1 cellular context compared by ENCODE assay signal in genomic region chr20:43462369-43463132, GRCh38.
A peak's percentile ranks its signal among the peaks of the same experiment; 100 is the strongest.
TF ChIP-seq lines count a peak whose summit lies in the region.

No MANE protein-coding gene starts in this region.

TF ChIP-seq in HepG2, 621 proteins besides CTCF, POLR2A, EP300 and RAD21 (continues in another document):
- TF ChIP-seq FOSL1 (CRISPR knock-in tag; IDR thresholded peaks at IDR 0.05; ENCODE audit: borderline replicate concordance) (no peak), HNRNPL (IDR thresholded peaks at IDR 0.05; ENCODE audit: low read depth, low read length) (0 out of 2 replicates have a peak, but pooled peaks have one; percentile 2), RBM22 (optimal IDR thresholded peaks at IDR 0.05; ENCODE audit: low read length) (peak; percentile 97), ZSCAN9 (CRISPR knock-in tag; IDR thresholded peaks at IDR 0.05; ENCODE audit: borderline replicate concordance) (no peak), ZBTB3 (CRISPR knock-in tag; IDR thresholded peaks at IDR 0.05; ENCODE audit: borderline replicate concordance, low read depth) (no peak), ZNF414 (CRISPR knock-in tag; IDR thresholded peaks at IDR 0.05) (no peak), TMF1 (CRISPR knock-in tag; IDR thresholded peaks at IDR 0.05; ENCODE audit: low read depth) (no peak), ZNF263 (CRISPR knock-in tag; IDR thresholded peaks at IDR 0.05) (no peak), CENPT (CRISPR knock-in tag; IDR thresholded peaks at IDR 0.05; ENCODE audit: low read depth) (no peak), RBM39 (IDR thresholded peaks at IDR 0.05; ENCODE audit: low read depth, low read length, poor library complexity, severe bottlenecking) (no peak), GZF1 (CRISPR knock-in tag; IDR thresholded peaks at IDR 0.05) (no peak), ZC3H4 (CRISPR knock-in tag; IDR thresholded peaks at IDR 0.05; ENCODE audit: borderline replicate concordance) (no peak; the same call in 1 of the 2 replicates), ZNF296 (CRISPR knock-in tag; conservative IDR thresholded peaks at IDR 0.05) (no peak), PAX8 (CRISPR knock-in tag; IDR thresholded peaks at IDR 0.05; ENCODE audit: borderline replicate concordance) (no peak), ZNF34 (CRISPR knock-in tag; IDR thresholded peaks at IDR 0.05; ENCODE audit: borderline replicate concordance) (no peak), GPN1 (CRISPR knock-in tag; IDR thresholded peaks at IDR 0.05; ENCODE audit: borderline replicate concordance) (no peak), CREB3 (CRISPR knock-in tag; IDR thresholded peaks at IDR 0.05) (no peak), PHB2 (IDR thresholded peaks at IDR 0.05; ENCODE audit: partially characterized antibody) (no peak), MTF1 (CRISPR knock-in tag; IDR thresholded peaks at IDR 0.05) (no peak), ZNF800 (CRISPR knock-in tag; IDR thresholded peaks at IDR 0.05) (no peak), HNRNPLL (IDR thresholded peaks at IDR 0.05; ENCODE audit: low read depth, low read length, poor library complexity, severe bottlenecking) (no peak), ZNF333 (CRISPR knock-in tag; IDR thresholded peaks at IDR 0.05; ENCODE audit: borderline replicate concordance) (no peak), HMG20A (CRISPR knock-in tag; IDR thresholded peaks at IDR 0.05; ENCODE audit: borderline replicate concordance) (no peak), ZNF768 (CRISPR knock-in tag; IDR thresholded peaks at IDR 0.05) (no peak), ZNF740 (CRISPR knock-in tag; IDR thresholded peaks at IDR 0.05) (no peak), ZNF12 (CRISPR knock-in tag; IDR thresholded peaks at IDR 0.05) (no peak), ZBTB49 (CRISPR knock-in tag; IDR thresholded peaks at IDR 0.05; ENCODE audit: borderline replicate concordance) (no peak), NR2F1 (CRISPR knock-in tag; IDR thresholded peaks at IDR 0.05) (peak in 1 of 2 experiments; percentile 20; a peak in 1 of 4 replicates), ONECUT2 (CRISPR knock-in tag; IDR thresholded peaks at IDR 0.05) (no peak), SPEN (CRISPR knock-in tag; IDR thresholded peaks at IDR 0.05; ENCODE audit: low read depth) (no peak), MBNL3 (CRISPR knock-in tag; conservative IDR thresholded peaks at IDR 0.05) (no peak), ZNF460 (CRISPR knock-in tag; IDR thresholded peaks at IDR 0.05; ENCODE audit: borderline replicate concordance) (no peak), RFX3 (CRISPR knock-in tag; IDR thresholded peaks at IDR 0.05) (no peak), SOX13 (IDR thresholded peaks at IDR 0.05) (no peak), SOX13 (CRISPR knock-in tag; conservative IDR thresholded peaks at IDR 0.05 in 1 of 2, IDR thresholded peaks at IDR 0.05 in 1 of 2) (peak in 1 of 2 experiments; percentile 63; a peak in 1 of 4 replicates), ZBTB10 (CRISPR knock-in tag; IDR thresholded peaks at IDR 0.05; ENCODE audit: borderline replicate concordance) (no peak), TAF1 (CRISPR knock-in tag; IDR thresholded peaks at IDR 0.05) (no peak), NFE2 (CRISPR knock-in tag; IDR thresholded peaks at IDR 0.05) (no peak), AGO2 (optimal IDR thresholded peaks at IDR 0.05; ENCODE audit: low read depth, low read length) (peak; percentile 76), TRIM22 (IDR thresholded peaks at IDR 0.05) (no peak), POLR2G (IDR thresholded peaks at IDR 0.05; ENCODE audit: low read depth, low read length) (peak; percentile 62), ZFP1 (CRISPR knock-in tag; IDR thresholded peaks at IDR 0.05) (no peak), PATZ1 (CRISPR knock-in tag; IDR thresholded peaks at IDR 0.05) (no peak), ZIK1 (CRISPR knock-in tag; IDR thresholded peaks at IDR 0.05; ENCODE audit: borderline replicate concordance, low read depth) (no peak), ZBTB7A (CRISPR knock-in tag; IDR thresholded peaks at IDR 0.05) (no peak), DNMT3B (CRISPR knock-in tag; conservative IDR thresholded peaks at IDR 0.05) (no peak), MED1 (CRISPR knock-in tag; IDR thresholded peaks at IDR 0.05) (no peak), MAFK (conservative IDR thresholded peaks at IDR 0.05 in 1 of 2, IDR thresholded peaks at IDR 0.05 in 1 of 2; ENCODE audit: low read length in 2 of 2) (peak; percentile 99)
- TF ChIP-seq, protein P1, sequence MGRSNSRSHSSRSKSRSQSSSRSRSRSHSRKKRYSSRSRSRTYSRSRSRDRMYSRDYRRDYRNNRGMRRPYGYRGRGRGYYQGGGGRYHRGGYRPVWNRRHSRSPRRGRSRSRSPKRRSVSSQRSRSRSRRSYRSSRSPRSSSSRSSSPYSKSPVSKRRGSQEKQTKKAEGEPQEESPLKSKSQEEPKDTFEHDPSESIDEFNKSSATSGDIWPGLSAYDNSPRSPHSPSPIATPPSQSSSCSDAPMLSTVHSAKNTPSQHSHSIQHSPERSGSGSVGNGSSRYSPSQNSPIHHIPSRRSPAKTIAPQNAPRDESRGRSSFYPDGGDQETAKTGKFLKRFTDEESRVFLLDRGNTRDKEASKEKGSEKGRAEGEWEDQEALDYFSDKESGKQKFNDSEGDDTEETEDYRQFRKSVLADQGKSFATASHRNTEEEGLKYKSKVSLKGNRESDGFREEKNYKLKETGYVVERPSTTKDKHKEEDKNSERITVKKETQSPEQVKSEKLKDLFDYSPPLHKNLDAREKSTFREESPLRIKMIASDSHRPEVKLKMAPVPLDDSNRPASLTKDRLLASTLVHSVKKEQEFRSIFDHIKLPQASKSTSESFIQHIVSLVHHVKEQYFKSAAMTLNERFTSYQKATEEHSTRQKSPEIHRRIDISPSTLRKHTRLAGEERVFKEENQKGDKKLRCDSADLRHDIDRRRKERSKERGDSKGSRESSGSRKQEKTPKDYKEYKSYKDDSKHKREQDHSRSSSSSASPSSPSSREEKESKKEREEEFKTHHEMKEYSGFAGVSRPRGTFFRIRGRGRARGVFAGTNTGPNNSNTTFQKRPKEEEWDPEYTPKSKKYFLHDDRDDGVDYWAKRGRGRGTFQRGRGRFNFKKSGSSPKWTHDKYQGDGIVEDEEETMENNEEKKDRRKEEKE (IDR thresholded peaks at IDR 0.05): 0 out of 2 replicates have a peak, but pooled peaks have one; percentile 46
- TF ChIP-seq, protein P2, sequence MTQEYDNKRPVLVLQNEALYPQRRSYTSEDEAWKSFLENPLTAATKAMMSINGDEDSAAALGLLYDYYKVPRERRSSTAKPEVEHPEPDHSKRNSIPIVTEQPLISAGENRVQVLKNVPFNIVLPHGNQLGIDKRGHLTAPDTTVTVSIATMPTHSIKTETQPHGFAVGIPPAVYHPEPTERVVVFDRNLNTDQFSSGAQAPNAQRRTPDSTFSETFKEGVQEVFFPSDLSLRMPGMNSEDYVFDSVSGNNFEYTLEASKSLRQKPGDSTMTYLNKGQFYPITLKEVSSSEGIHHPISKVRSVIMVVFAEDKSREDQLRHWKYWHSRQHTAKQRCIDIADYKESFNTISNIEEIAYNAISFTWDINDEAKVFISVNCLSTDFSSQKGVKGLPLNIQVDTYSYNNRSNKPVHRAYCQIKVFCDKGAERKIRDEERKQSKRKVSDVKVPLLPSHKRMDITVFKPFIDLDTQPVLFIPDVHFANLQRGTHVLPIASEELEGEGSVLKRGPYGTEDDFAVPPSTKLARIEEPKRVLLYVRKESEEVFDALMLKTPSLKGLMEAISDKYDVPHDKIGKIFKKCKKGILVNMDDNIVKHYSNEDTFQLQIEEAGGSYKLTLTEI (CRISPR knock-in tag; conservative IDR thresholded peaks at IDR 0.05): no peak
- TF ChIP-seq, protein P3, sequence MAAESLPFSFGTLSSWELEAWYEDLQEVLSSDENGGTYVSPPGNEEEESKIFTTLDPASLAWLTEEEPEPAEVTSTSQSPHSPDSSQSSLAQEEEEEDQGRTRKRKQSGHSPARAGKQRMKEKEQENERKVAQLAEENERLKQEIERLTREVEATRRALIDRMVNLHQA (CRISPR knock-in tag; IDR thresholded peaks at IDR 0.05): no peak
